ENCODE assay signal across 11 cellular contexts in the genomic region with DNA sequence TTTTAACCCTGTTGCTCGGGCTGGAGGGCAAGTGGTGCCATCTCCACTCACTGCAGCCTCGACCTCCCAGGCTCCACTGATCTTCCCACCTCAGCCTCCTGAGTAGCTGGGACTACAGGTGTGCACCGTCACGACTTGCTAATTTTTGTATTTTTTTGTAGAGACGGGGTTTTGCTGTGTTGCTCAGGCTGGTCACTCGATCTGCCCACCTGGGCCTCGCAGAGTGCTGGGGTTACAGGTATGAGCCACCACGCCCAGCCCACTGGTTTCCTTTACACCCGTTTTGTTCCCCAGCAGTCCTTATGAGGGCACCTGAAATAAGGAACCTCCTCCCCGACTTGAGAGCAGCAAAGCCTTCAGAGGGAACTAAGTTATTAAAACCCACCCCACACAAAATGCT. TPM values are rescaled to one million over a fixed set of nuclear protein-coding genes. Genes with fewer than 3 reads are reported as not detected.
DNase-seq lines count a peak whose midpoint lies in the region; ATAC-seq and TF ChIP-seq lines count a peak whose summit lies in the region.
"Not testable (repeated sequence)": the region's sequence is repeated elsewhere in the genome, so short reads cannot be mapped to it uniquely, and the experiment has no call there.
"Had no signal": no experiment of that assay in that cellular context is flagged by ENCODE, and none has a peak within 500 bp of the region (broad histone marks: within the 10 kb centered on the region; RNA-seq: fewer than 3 reads in every experiment).

No MANE protein-coding gene starts in this region.

- H3K4me1 ChIP-seq in BLaER1 treated with 17β-estradiol and CSF1 and Interleukin-3, amounts not matched to agents 10 nM and 100 nM = peaks cover 40 to 51% (median 47%) of the 10 kb centered on the region in 10 experiments
- H3K4me1 ChIP-seq in OCI-LY1 (ENCODE audit: insufficient read depth, low read length, severe bottlenecking) = peaks cover 33% of the 10 kb centered on the region

- H3K27ac Mint-ChIP-seq in activated CD4-positive, alpha-beta T cell treated with anti-CD3 and anti-CD28 coated beads, Interleukin-2, amount 10 ng/mL, durations not matched to agents 24 days and 14 days = peak overlapping the region; percentile 88
- peak overlapping the region; percentile 78 for H3K27ac Mint-ChIP-seq in activated T-helper 1 cell treated with anti-CD3 and anti-CD28 coated beads, Interleukin-12 subunit alpha, Interleukin-12 subunit beta, Interleukin-2, Interleukin-4 antibody, amounts not matched to agents 30 ng/mL and 10 ng/mL and 1 ng/mL, durations not matched to agents 14 hours and 24 hours and 36 hours
- peak overlapping the region; percentile 91 for H3K27ac Mint-ChIP-seq in activated naive CD8-positive, alpha-beta T cell
- H3K27ac Mint-ChIP-seq in memory B cell; stimulated activated effector memory CD8-positive, alpha-beta T cell treated with anti-CD3 and anti-CD28 coated beads, Interleukin-12 subunit alpha, Interleukin-12 subunit beta, amount 100 ng/mL, for 72 hours: not testable (repeated sequence)

- H3K9ac ChIP-seq in BLaER1 treated with 17β-estradiol and CSF1 and Interleukin-3, amounts not matched to agents 10 nM and 100 nM = peak overlapping the region in 2 of 11 experiments; percentile 44 to 49; a peak in 4 of 22 replicates
- H3K9ac ChIP-seq in OCI-LY1 (ENCODE audit: low read length) = not testable (repeated sequence)

- peaks cover 34% of the 10 kb centered on the region for H3K4me1 Mint-ChIP-seq in activated CD4-positive, alpha-beta T cell treated with anti-CD3 and anti-CD28 coated beads, Interleukin-2, amount 10 ng/mL, durations not matched to agents 24 days and 14 days
- H3K4me1 Mint-ChIP-seq in activated T-helper 1 cell treated with anti-CD3 and anti-CD28 coated beads, Interleukin-12 subunit alpha, Interleukin-12 subunit beta, Interleukin-2, Interleukin-4 antibody, amounts not matched to agents 30 ng/mL and 10 ng/mL and 1 ng/mL, durations not matched to agents 14 hours and 24 hours and 36 hours (ENCODE audit: low read depth) = peaks cover 44% of the 10 kb centered on the region
- peaks cover 45% of the 10 kb centered on the region for H3K4me1 Mint-ChIP-seq in activated naive CD8-positive, alpha-beta T cell (ENCODE audit: low read depth)
- H3K4me1 Mint-ChIP-seq in memory B cell = peaks cover 31% of the 10 kb centered on the region
- H3K4me1 Mint-ChIP-seq in stimulated activated effector memory CD8-positive, alpha-beta T cell treated with anti-CD3 and anti-CD28 coated beads, Interleukin-12 subunit alpha, Interleukin-12 subunit beta, amount 100 ng/mL, for 72 hours = peaks cover 50% of the 10 kb centered on the region

- not testable (repeated sequence) for H3K9me3 Mint-ChIP-seq in activated CD4-positive, alpha-beta T cell treated with anti-CD3 and anti-CD28 coated beads, Interleukin-2, amount 10 ng/mL, durations not matched to agents 24 days and 14 days; activated T-helper 1 cell treated with anti-CD3 and anti-CD28 coated beads, Interleukin-12 subunit alpha, Interleukin-12 subunit beta, Interleukin-2, Interleukin-4 antibody, amounts not matched to agents 30 ng/mL and 10 ng/mL and 1 ng/mL, durations not matched to agents 14 hours and 24 hours and 36 hours; activated naive CD8-positive, alpha-beta T cell (ENCODE audit: low read depth); memory B cell; stimulated activated effector memory CD8-positive, alpha-beta T cell treated with anti-CD3 and anti-CD28 coated beads, Interleukin-12 subunit alpha, Interleukin-12 subunit beta, amount 100 ng/mL, for 72 hours

- not testable (repeated sequence) for H3K4me3 ChIP-seq in BLaER1 treated with 17β-estradiol and CSF1 and Interleukin-3, amounts not matched to agents 10 nM and 100 nM; OCI-LY1 (ENCODE audit: low read depth, low read length, poor library complexity, severe bottlenecking)

- H3K27ac ChIP-seq in BLaER1 treated with 17β-estradiol and CSF1 and Interleukin-3, amounts not matched to agents 10 nM and 100 nM = peak overlapping the region in 3 of 11 experiments; percentile 18 to 84 (median 83); a peak in 5 of 22 replicates
- H3K27ac ChIP-seq in OCI-LY1 (ENCODE audit: low read depth, low read length, poor library complexity, severe bottlenecking) = not testable (repeated sequence)

- not testable (repeated sequence) for H3K9me2 ChIP-seq in OCI-LY1 (ENCODE audit: low read depth, low read length)

- not testable (repeated sequence) for H3K27me3 Mint-ChIP-seq in activated CD4-positive, alpha-beta T cell treated with anti-CD3 and anti-CD28 coated beads, Interleukin-2, amount 10 ng/mL, durations not matched to agents 24 days and 14 days; activated T-helper 1 cell treated with anti-CD3 and anti-CD28 coated beads, Interleukin-12 subunit alpha, Interleukin-12 subunit beta, Interleukin-2, Interleukin-4 antibody, amounts not matched to agents 30 ng/mL and 10 ng/mL and 1 ng/mL, durations not matched to agents 14 hours and 24 hours and 36 hours (ENCODE audit: insufficient read depth); activated naive CD8-positive, alpha-beta T cell; memory B cell

- H3K27me3 ChIP-seq in BLaER1 treated with 17β-estradiol and CSF1 and Interleukin-3, amounts not matched to agents 10 nM and 100 nM; OCI-LY1 (ENCODE audit: insufficient read depth, low read length): not testable (repeated sequence)

- peak overlapping the region; percentile 49 to 92 (median 85) for H3K4me2 ChIP-seq in BLaER1 treated with 17β-estradiol and CSF1 and Interleukin-3, amounts not matched to agents 10 nM and 100 nM
- 0 out of 2 replicates have a peak overlapping the region, but pooled peaks have one; percentile 32 for H3K4me2 ChIP-seq in OCI-LY1 (ENCODE audit: low read length)

- H3K36me3 ChIP-seq in BLaER1 treated with 17β-estradiol and CSF1 and Interleukin-3, amounts not matched to agents 10 nM and 100 nM = peaks cover 0 to 15% (median 6%) of the 10 kb centered on the region in 11 experiments; a peak in 13 of 22 replicates
- H3K36me3 ChIP-seq in OCI-LY1 (ENCODE audit: insufficient read depth, low read length) = peaks cover 20% of the 10 kb centered on the region

- H3K36me3 Mint-ChIP-seq in activated CD4-positive, alpha-beta T cell treated with anti-CD3 and anti-CD28 coated beads, Interleukin-2, amount 10 ng/mL, durations not matched to agents 24 days and 14 days (ENCODE audit: low read depth) = peaks cover 31% of the 10 kb centered on the region
- H3K36me3 Mint-ChIP-seq in activated T-helper 1 cell treated with anti-CD3 and anti-CD28 coated beads, Interleukin-12 subunit alpha, Interleukin-12 subunit beta, Interleukin-2, Interleukin-4 antibody, amounts not matched to agents 30 ng/mL and 10 ng/mL and 1 ng/mL, durations not matched to agents 14 hours and 24 hours and 36 hours (ENCODE audit: low read depth) = peaks cover 16% of the 10 kb centered on the region
- not testable (repeated sequence) for H3K36me3 Mint-ChIP-seq in activated naive CD8-positive, alpha-beta T cell
- peaks cover 11% of the 10 kb centered on the region for H3K36me3 Mint-ChIP-seq in memory B cell
- peaks cover 45% of the 10 kb centered on the region for H3K36me3 Mint-ChIP-seq in stimulated activated effector memory CD8-positive, alpha-beta T cell treated with anti-CD3 and anti-CD28 coated beads, Interleukin-12 subunit alpha, Interleukin-12 subunit beta, amount 100 ng/mL, for 72 hours

- TF ChIP-seq CTCF in OCI-LY1 (IDR thresholded peaks at IDR 0.05; ENCODE audit: low read length) = not testable (repeated sequence)

- peaks cover 39% of the 10 kb centered on the region for H3K79me2 ChIP-seq in OCI-LY1 (ENCODE audit: insufficient read depth, low read length)

- not testable (repeated sequence) for ATAC-seq in memory B cell (ENCODE audit: low read depth); stimulated activated effector memory CD8-positive, alpha-beta T cell treated with anti-CD3 and anti-CD28 coated beads, Interleukin-12 subunit alpha, Interleukin-12 subunit beta, amount 100 ng/mL, for 72 hours

- not testable (repeated sequence) for H3F3A ChIP-seq in OCI-LY1 (ENCODE audit: insufficient read depth, low read length)

- H3K4me3 Mint-ChIP-seq in activated CD4-positive, alpha-beta T cell treated with anti-CD3 and anti-CD28 coated beads, Interleukin-2, amount 10 ng/mL, durations not matched to agents 24 days and 14 days = peak overlapping the region; percentile 65
- not testable (repeated sequence) for H3K4me3 Mint-ChIP-seq in activated T-helper 1 cell treated with anti-CD3 and anti-CD28 coated beads, Interleukin-12 subunit alpha, Interleukin-12 subunit beta, Interleukin-2, Interleukin-4 antibody, amounts not matched to agents 30 ng/mL and 10 ng/mL and 1 ng/mL, durations not matched to agents 14 hours and 24 hours and 36 hours
- H3K4me3 Mint-ChIP-seq in activated naive CD8-positive, alpha-beta T cell = peak overlapping the region; percentile 75
- peak overlapping the region; percentile 53 for H3K4me3 Mint-ChIP-seq in memory B cell
- H3K4me3 Mint-ChIP-seq in stimulated activated effector memory CD8-positive, alpha-beta T cell treated with anti-CD3 and anti-CD28 coated beads, Interleukin-12 subunit alpha, Interleukin-12 subunit beta, amount 100 ng/mL, for 72 hours = peak overlapping the region; percentile 13

- DNase-seq in activated CD4-positive, alpha-beta T cell treated with anti-CD3 and anti-CD28 coated beads, Interleukin-2, amount 10 ng/mL, durations not matched to agents 24 days and 14 days; activated T-helper 1 cell treated with anti-CD3 and anti-CD28 coated beads, Interleukin-12 subunit alpha, Interleukin-12 subunit beta, Interleukin-2, Interleukin-4 antibody, amounts not matched to agents 30 ng/mL and 10 ng/mL and 1 ng/mL, durations not matched to agents 14 hours and 24 hours and 36 hours (ENCODE audit: low spot score); memory B cell (ENCODE audit: low spot score in 2 of 2); stimulated activated effector memory CD8-positive, alpha-beta T cell treated with anti-CD3 and anti-CD28 coated beads, Interleukin-12 subunit alpha, Interleukin-12 subunit beta, amount 100 ng/mL, for 72 hours (ENCODE audit: low spot score in 2 of 2): not testable (repeated sequence)

- not testable (repeated sequence) for H3K9me3 ChIP-seq in BLaER1 treated with 17β-estradiol and CSF1 and Interleukin-3, amounts not matched to agents 10 nM and 100 nM (replicated peaks in 1 of 11); OCI-LY1 (ENCODE audit: low read length)

- H4K20me1 ChIP-seq in BLaER1 treated with 17β-estradiol and CSF1 and Interleukin-3, amounts not matched to agents 10 nM and 100 nM = peaks cover 27 to 56% (median 39%) of the 10 kb centered on the region in 11 experiments
- not testable (repeated sequence) for H4K20me1 ChIP-seq in OCI-LY1 (ENCODE audit: insufficient read depth, low read length)

- not testable (repeated sequence) for H2AFZ ChIP-seq in OCI-LY1 (ENCODE audit: low read length)

- intact Hi-C loops in activated CD4-positive, alpha-beta T cell treated with anti-CD3 and anti-CD28 coated beads, Interleukin-2, amount 10 ng/mL, durations not matched to agents 24 days and 14 days (cut with micrococcal nuclease) = loop anchor here (5.0 to 10.0 kb wide), 2 partner anchors 159 to 241 kb away; no protein-coding TSS in a partner anchor
- intact Hi-C loops in activated T-helper 1 cell treated with anti-CD3 and anti-CD28 coated beads, Interleukin-12 subunit alpha, Interleukin-12 subunit beta, Interleukin-2, Interleukin-4 antibody, amounts not matched to agents 30 ng/mL and 10 ng/mL and 1 ng/mL, durations not matched to agents 14 hours and 24 hours and 36 hours (cut with micrococcal nuclease) = loop anchor here (5.0 kb wide), 2 partner anchors 226 to 246 kb away; partner anchors contain the start of gene EXOC3

RNA-seq across cellular contexts. Expression of gene CCDC127, which starts 1.9 kb away (rescaled TPM):
- total RNA-seq in activated CD4-positive, alpha-beta T cell treated with anti-CD3 and anti-CD28 coated beads, Interleukin-2, amount 10 ng/mL, durations not matched to agents 24 days and 14 days = 7.1 and 7.7 TPM in 2 replicates
- total RNA-seq in activated T-helper 1 cell treated with anti-CD3 and anti-CD28 coated beads, Interleukin-12 subunit alpha, Interleukin-12 subunit beta, Interleukin-2, Interleukin-4 antibody, amounts not matched to agents 30 ng/mL and 10 ng/mL and 1 ng/mL, durations not matched to agents 14 hours and 24 hours and 36 hours = 9.5 and 10.9 TPM in 2 replicates

RNA-seq across cellular contexts. Expression of gene SDHA, which starts 2.0 kb away (rescaled TPM):
- total RNA-seq in activated CD4-positive, alpha-beta T cell treated with anti-CD3 and anti-CD28 coated beads, Interleukin-2, amount 10 ng/mL, durations not matched to agents 24 days and 14 days = 147 and 150 TPM in 2 replicates
- total RNA-seq in activated T-helper 1 cell treated with anti-CD3 and anti-CD28 coated beads, Interleukin-12 subunit alpha, Interleukin-12 subunit beta, Interleukin-2, Interleukin-4 antibody, amounts not matched to agents 30 ng/mL and 10 ng/mL and 1 ng/mL, durations not matched to agents 14 hours and 24 hours and 36 hours = 135 TPM in 2 replicates

RNA-seq across cellular contexts. Expression of gene LRRC14B, which starts 24.8 kb away (rescaled TPM):
- total RNA-seq in activated CD4-positive, alpha-beta T cell treated with anti-CD3 and anti-CD28 coated beads, Interleukin-2, amount 10 ng/mL, durations not matched to agents 24 days and 14 days = not detected in 2 replicates
- total RNA-seq in activated T-helper 1 cell treated with anti-CD3 and anti-CD28 coated beads, Interleukin-12 subunit alpha, Interleukin-12 subunit beta, Interleukin-2, Interleukin-4 antibody, amounts not matched to agents 30 ng/mL and 10 ng/mL and 1 ng/mL, durations not matched to agents 14 hours and 24 hours and 36 hours = not detected in 2 replicates
- total RNA-seq: A172, H4, HT1080, SJCRH30 had no signal

RNA-seq across cellular contexts. Expression of gene PDCD6, which starts 55.4 kb away (rescaled TPM):
- 118 and 119 TPM in 2 replicates for total RNA-seq in activated CD4-positive, alpha-beta T cell treated with anti-CD3 and anti-CD28 coated beads, Interleukin-2, amount 10 ng/mL, durations not matched to agents 24 days and 14 days
- 117 and 118 TPM in 2 replicates for total RNA-seq in activated T-helper 1 cell treated with anti-CD3 and anti-CD28 coated beads, Interleukin-12 subunit alpha, Interleukin-12 subunit beta, Interleukin-2, Interleukin-4 antibody, amounts not matched to agents 30 ng/mL and 10 ng/mL and 1 ng/mL, durations not matched to agents 14 hours and 24 hours and 36 hours
